21 cellular contexts compared by ENCODE assay signal in the genomic region with DNA sequence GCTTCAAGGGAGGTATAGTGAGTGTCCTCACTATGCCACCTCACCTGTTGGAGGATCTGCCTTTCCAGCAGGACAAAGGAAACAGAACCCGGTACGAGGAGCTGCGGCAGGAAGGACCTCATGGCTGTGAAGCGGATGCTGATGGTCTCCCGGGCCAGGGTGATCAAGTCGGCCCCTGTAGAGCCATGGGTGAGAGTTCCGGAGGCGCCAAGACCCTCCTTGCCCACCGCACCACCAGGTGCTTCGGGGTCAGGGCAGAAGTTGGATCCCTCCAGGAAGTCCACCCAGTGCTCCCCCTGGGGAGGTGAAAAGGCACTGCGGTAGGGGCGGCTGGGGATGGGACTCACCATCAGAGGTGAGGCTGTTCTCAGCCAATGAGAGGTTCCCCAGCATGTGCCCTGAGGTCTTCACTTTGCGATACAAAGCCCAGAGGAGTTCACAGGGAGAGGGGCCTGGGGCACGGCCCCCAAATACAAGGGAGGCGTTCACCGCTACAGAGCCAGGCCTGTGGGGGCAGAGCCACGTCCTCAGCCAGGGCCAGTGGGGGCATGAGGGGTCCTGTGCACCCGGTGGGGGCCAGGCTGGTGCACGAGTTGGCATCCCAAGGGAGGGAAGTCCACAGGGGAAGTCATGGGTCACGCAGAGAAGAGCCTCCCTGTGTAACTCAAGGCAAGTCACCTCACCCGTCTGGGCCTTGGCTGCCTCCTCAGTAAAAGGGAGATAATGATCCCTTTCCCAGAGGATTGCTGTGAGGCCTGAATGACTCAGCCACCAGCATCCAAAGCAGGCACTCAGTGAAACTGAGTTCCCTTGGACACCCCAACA. TPM values are rescaled to one million over a fixed set of nuclear protein-coding genes. Genes with fewer than 3 reads are reported as not detected.
DNase-seq lines count a peak whose midpoint lies in the region; FAIRE-seq and TF ChIP-seq lines count a peak whose summit lies in the region.
"Had no signal": no experiment of that assay in that cellular context is flagged by ENCODE, and none has a peak within 500 bp of the region (broad histone marks: within the 10 kb centered on the region; RNA-seq: fewer than 3 reads in every experiment).

No MANE protein-coding gene starts in this region.

- no peaks in the 10 kb centered on the region for H4K20me1 ChIP-seq in astrocyte (ENCODE audit: insufficient read depth, low read length)
- H4K20me1 ChIP-seq in neural progenitor cell (ENCODE audit: low read depth) = no peaks in the 10 kb centered on the region

- H3K9me3 Mint-ChIP-seq in astrocyte (ENCODE audit: unreplicated experiment) = no peaks in the 10 kb centered on the region
- no peaks in the 10 kb centered on the region for H3K9me3 Mint-ChIP-seq in neural progenitor cell
- H3K9me3 Mint-ChIP-seq: brain, WTC11 had no signal

- peak; percentile 8 for DNase-seq in AG10803 (ENCODE audit: low read depth)
- DNase-seq in GM04504 (ENCODE audit: low read depth) = peak; percentile 17
- DNase-seq in astrocyte (ENCODE audit: low read depth) = peak; percentile 25
- no peak for DNase-seq in neural progenitor cell (ENCODE audit: low spot score)
- no peak for DNase-seq in DMS114 treated with DMSO at 0.1 percent for 48 hours (lab: John Stamatoyannopoulos, UW; ENCODE audit: unreplicated experiment)
- DNase-seq in glomerular visceral epithelial cell (ENCODE audit: extremely low spot score) = no peak
- no peak for DNase-seq in NCI-H1436 (lab: John Stamatoyannopoulos, UW)
- no peak for DNase-seq in NAMALWA (ENCODE audit: low spot score)
- DNase-seq: activated naive CD4-positive, alpha-beta T cell treated with Interleukin-2 at 50 U/mL for 16 hours; C1 segment of cervical spinal cord; DMS153; esophagus squamous epithelium; hypothalamus; MM.1S; NCI-H526 treated with DMSO at 0.1 percent for 48 hours had no signal

- H3K9me3 ChIP-seq in astrocyte (ENCODE audit: insufficient read depth, low read depth, low read length) (no peaks in the 10 kb centered on the region), neural progenitor cell (ENCODE audit: low read depth) (no peaks in the 10 kb centered on the region)
- H3K9me3 ChIP-seq: esophagus squamous epithelium, left lung, Peyer's patch, prostate gland had no signal

- no peak overlapping the region for H3K4me3 ChIP-seq in AG10803 (ENCODE audit: low read length)
- no peak overlapping the region for H3K4me3 ChIP-seq in astrocyte (ENCODE audit: insufficient read depth, low read depth, low read length)
- no peak overlapping the region for H3K4me3 ChIP-seq in neural progenitor cell
- H3K4me3 ChIP-seq: esophagus squamous epithelium, left lung, Peyer's patch, prostate gland had no signal

- H3K27ac Mint-ChIP-seq in astrocyte (ENCODE audit: unreplicated experiment) (peak overlapping the region; percentile 12), neural progenitor cell (peak overlapping the region; percentile 50)
- H3K27ac Mint-ChIP-seq: brain, WTC11 had no signal

- H3K4me2 ChIP-seq in astrocyte (ENCODE audit: low read length) = no peak overlapping the region
- H3K4me2 ChIP-seq in neural progenitor cell = no peak overlapping the region

- H3K4me3 Mint-ChIP-seq in astrocyte (ENCODE audit: unreplicated experiment) = no peak overlapping the region
- H3K4me3 Mint-ChIP-seq in neural progenitor cell = no peak overlapping the region
- H3K4me3 Mint-ChIP-seq: brain, WTC11 had no signal

- H3K27ac ChIP-seq in astrocyte (ENCODE audit: low read depth, low read length) (no peak overlapping the region), neural progenitor cell (no peak overlapping the region)
- H3K27ac ChIP-seq: esophagus squamous epithelium, left lung, Peyer's patch, prostate gland had no signal

- H3K36me3 Mint-ChIP-seq in astrocyte (ENCODE audit: low read depth, unreplicated experiment) (no peaks in the 10 kb centered on the region), neural progenitor cell (no peaks in the 10 kb centered on the region)
- H3K36me3 Mint-ChIP-seq: brain, WTC11 had no signal

- no peaks in the 10 kb centered on the region for H3F3A ChIP-seq in neural progenitor cell (ENCODE audit: low read depth)

- no peak overlapping the region for H2AFZ ChIP-seq in astrocyte (ENCODE audit: low read depth, low read length)
- no peak overlapping the region for H2AFZ ChIP-seq in neural progenitor cell (replicated peaks)

- H3K36me3 ChIP-seq in astrocyte (ENCODE audit: insufficient read depth, low read length) (no peaks in the 10 kb centered on the region), neural progenitor cell (no peaks in the 10 kb centered on the region)
- H3K36me3 ChIP-seq: esophagus squamous epithelium, left lung, Peyer's patch, prostate gland had no signal

- H3K79me2 ChIP-seq in astrocyte (ENCODE audit: insufficient read depth, low read length) (no peaks in the 10 kb centered on the region), neural progenitor cell (ENCODE audit: low read depth) (no peaks in the 10 kb centered on the region)

- TF ChIP-seq CTCF in AG10803 (conservative IDR thresholded peaks at IDR 0.05; ENCODE audit: low read length) (no peak), astrocyte (IDR thresholded peaks at IDR 0.05; ENCODE audit: insufficient read depth, low read depth, low read length) (no peak), neural progenitor cell (IDR thresholded peaks at IDR 0.05) (no peak)

- no peak for FAIRE-seq in astrocyte (lab: Jason Lieb, UNC)
- FAIRE-seq: H54 had no signal

- H3K4me1 ChIP-seq in astrocyte (ENCODE audit: insufficient read depth, low read length) (no peaks in the 10 kb centered on the region), neural progenitor cell (no peaks in the 10 kb centered on the region)
- H3K4me1 ChIP-seq: esophagus squamous epithelium, left lung, Peyer's patch, prostate gland had no signal

- peaks cover 10% of the 10 kb centered on the region for H3K4me1 Mint-ChIP-seq in astrocyte (ENCODE audit: low read depth, unreplicated experiment)
- peaks cover 10% of the 10 kb centered on the region for H3K4me1 Mint-ChIP-seq in neural progenitor cell

- H3K9ac ChIP-seq in astrocyte (ENCODE audit: low read length) = no peak overlapping the region
- H3K9ac ChIP-seq in neural progenitor cell = no peak overlapping the region

- H3K27me3 ChIP-seq in astrocyte (ENCODE audit: insufficient read depth, low read length) (peaks cover 12% of the 10 kb centered on the region), neural progenitor cell (no peaks in the 10 kb centered on the region)
- H3K27me3 ChIP-seq: Peyer's patch had no signal

- H3K27me3 Mint-ChIP-seq in astrocyte (ENCODE audit: low read depth, unreplicated experiment) = peaks cover 53% of the 10 kb centered on the region
- peaks cover 8% of the 10 kb centered on the region for H3K27me3 Mint-ChIP-seq in neural progenitor cell (ENCODE audit: insufficient read depth, low read depth)

RNA-seq across cellular contexts. Expression of a gene that starts 27.7 kb away (rescaled TPM):
- total RNA-seq in astrocyte = 21.6 and 21.8 TPM in 2 replicates
- total RNA-seq in neural progenitor cell (ENCODE audit: low replicate concordance) = 1.2 and 7.1 TPM in 2 replicates

RNA-seq across cellular contexts. Expression of a gene that starts 28.7 kb away (rescaled TPM):
- total RNA-seq in astrocyte = not detected in 2 replicates
- total RNA-seq in neural progenitor cell (ENCODE audit: low replicate concordance) = not detected in 2 replicates
- total RNA-seq: esophagus squamous epithelium, left lung, Peyer's patch had no signal

RNA-seq across cellular contexts. Expression of a gene that starts 53.2 kb away (rescaled TPM):
- total RNA-seq in astrocyte (not detected in 2 replicates), neural progenitor cell (ENCODE audit: low replicate concordance) (not detected in 2 replicates)
- total RNA-seq: esophagus squamous epithelium, left lung, Peyer's patch, prostate gland had no signal

Comparison
In these comparisons a context has a peak if more than half of its experiments do, and no peak if none do; other contexts are left out.
1. DNase-seq: peak in AG10803 (single experiment), GM04504 (single experiment) and astrocyte (single experiment); none in neural progenitor cell (single experiment), DMS114 treated with DMSO at 0.1 percent for 48 hours (single experiment), glomerular visceral epithelial cell (single experiment), NCI-H1436 (single experiment) and NAMALWA (single experiment).